In genomic region chr15:75801859-75802593, GRCh38 we compare ENCODE assay signal across 8 cellular contexts.
DNase-seq lines count a peak whose midpoint lies in the region; ATAC-seq and TF ChIP-seq lines count a peak whose summit lies in the region.

No MANE protein-coding gene starts in this region.

- DNase-seq in RWPE2 (ENCODE audit: low spot score): peak; percentile 88
- DNase-seq in activated T-helper 9 cell treated with anti-CD3 and anti-CD28 coated beads, Interleukin-2, amount 50 U/mL, for 16 hours (ENCODE audit: low read depth): peak; percentile 70
- DNase-seq in foreskin melanocyte: peak; percentile 51
- peak; percentile 6 for DNase-seq in non-pigmented ciliary epithelial cell (ENCODE audit: low read depth)

- H3K4me3 ChIP-seq in RWPE2 (ENCODE audit: severe bottlenecking) (peak overlapping the region; percentile 7), stomach smooth muscle (ENCODE audit: low read length in 2 of 2) (peak overlapping the region; percentile 53 to 63)

- no peak overlapping the region for H3K27ac ChIP-seq in C4-2B
- no peak overlapping the region for H3K27ac ChIP-seq in RWPE2 (ENCODE audit: poor library complexity, severe bottlenecking)
- no peak overlapping the region for H3K27ac ChIP-seq in stomach smooth muscle (ENCODE audit: low read length)

- H3K36me3 ChIP-seq in RWPE2 (ENCODE audit: low read depth) (no peaks in the 10 kb centered on the region), stomach smooth muscle (ENCODE audit: control insufficient read depth in 2 of 2, insufficient read depth in 2 of 2, low read length in 2 of 2) (no peaks in the 10 kb centered on the region)

- TF ChIP-seq CTCF in C4-2B (conservative IDR thresholded peaks at IDR 0.05) (peak; percentile 96), LNCAP (IDR thresholded peaks at IDR 0.05) (peak; percentile 81), RWPE2 (IDR thresholded peaks at IDR 0.05; ENCODE audit: poor library complexity, severe bottlenecking) (peak; percentile 99)

- H3K9me3 ChIP-seq in RWPE2 (ENCODE audit: severe bottlenecking): no peaks in the 10 kb centered on the region
- H3K9me3 ChIP-seq in stomach smooth muscle (ENCODE audit: control insufficient read depth in 2 of 2, low read length in 2 of 2): no peaks in the 10 kb centered on the region

- ATAC-seq in GM21381 (IDR thresholded peaks at IDR 0.05; ENCODE audit: unreplicated experiment) (peak; percentile 80), RWPE2 (ENCODE audit: low read depth) (peak; percentile 98)

- no peaks in the 10 kb centered on the region for H3K4me1 ChIP-seq in RWPE2 (ENCODE audit: insufficient read depth, poor library complexity, severe bottlenecking)
- H3K4me1 ChIP-seq in stomach smooth muscle (ENCODE audit: control insufficient read depth, insufficient read depth, low read length): no peaks in the 10 kb centered on the region

- no peaks in the 10 kb centered on the region for H3K27me3 ChIP-seq in RWPE2 (ENCODE audit: insufficient read depth, poor library complexity, severe bottlenecking)
- H3K27me3 ChIP-seq in stomach smooth muscle (ENCODE audit: control insufficient read depth in 1 of 2, insufficient read depth in 2 of 2, low read length in 2 of 2): peaks cover 0 to 2% of the 10 kb centered on the region in 2 donors

- H3K9ac ChIP-seq in stomach smooth muscle (ENCODE audit: low read length in 2 of 2): no peak overlapping the region

Comparison
In these comparisons a context has a peak if more than half of its experiments do, and no peak if none do; other contexts are left out.
1. DNase-seq: peak in every context shown above with its lines; median percentile 88 in RWPE2; 70 in activated T-helper 9 cell treated with anti-CD3 and anti-CD28 coated beads, Interleukin-2, amount 50 U/mL, for 16 hours; 51 in foreskin melanocyte; 6 in non-pigmented ciliary epithelial cell.